1 cellular context compared by ENCODE assay signal in genomic region chr11:79503028-79503427, GRCh38.
TF ChIP-seq lines count a peak whose summit lies in the region.

No MANE protein-coding gene starts in this region.

TF ChIP-seq in IMR-90, 13 proteins besides CTCF, POLR2A, EP300 and RAD21 (continued from another document):
- TF ChIP-seq BHLHE40 (IDR thresholded peaks at IDR 0.05; ENCODE audit: low read depth, low read length) (no peak), MAFK (IDR thresholded peaks at IDR 0.05; ENCODE audit: low read depth, low read length) (no peak), MAZ (IDR thresholded peaks at IDR 0.05; ENCODE audit: borderline replicate concordance, low read depth, low read length) (no peak), SMC3 (IDR thresholded peaks at IDR 0.05; ENCODE audit: low read depth, low read length) (no peak), CHD1 (IDR thresholded peaks at IDR 0.05; ENCODE audit: low read depth, low read length) (no peak), FOS (IDR thresholded peaks at IDR 0.05; ENCODE audit: low read depth, low read length) (no peak), RFX5 (IDR thresholded peaks at IDR 0.05; ENCODE audit: low read depth, low read length) (no peak)
